15 cellular contexts compared by ENCODE assay signal in genomic region chr17:42878924-42879595, GRCh38. TPM values are rescaled to one million over a fixed set of nuclear protein-coding genes. Genes with fewer than 3 reads are reported as not detected.
A peak's percentile ranks its signal among the peaks of the same experiment; 100 is the strongest.
DNase-seq lines count a peak whose midpoint lies in the region; ATAC-seq, FAIRE-seq and TF ChIP-seq lines count a peak whose summit lies in the region.
"Had no signal": no experiment of that assay in that cellular context is flagged by ENCODE, and none has a peak within 500 bp of the region (broad histone marks: within the 10 kb centered on the region; RNA-seq: fewer than 3 reads in every experiment).

No MANE protein-coding gene starts in this region.

- no peak overlapping the region for H4K91ac ChIP-seq in H1 (replicated peaks; ENCODE audit: insufficient read length, low read length)

- peaks cover 7% of the 10 kb centered on the region; the same call in 1 of the 2 replicates for H3K27me3 ChIP-seq in GM23338 (ENCODE audit: insufficient read depth)
- peaks cover 0 to 5% (median 0%) of the 10 kb centered on the region in 4 experiments; a peak in 4 of 7 replicates for H3K27me3 ChIP-seq in H1 (replicated peaks in 1 of 4; ENCODE audit: control insufficient read depth in 3 of 4, extremely low read depth in 1 of 4, insufficient read depth in 3 of 4, low read length in 3 of 4)
- H3K27me3 ChIP-seq in smooth muscle cell (ENCODE audit: low read depth): peaks cover 26% of the 10 kb centered on the region
- H3K27me3 ChIP-seq: BLaER1 had no signal

- H3K36me3 Mint-ChIP-seq in GM23338 (ENCODE audit: low read depth): no peaks in the 10 kb centered on the region
- H3K36me3 Mint-ChIP-seq: CD8-positive, alpha-beta memory T cell had no signal

- H3K27ac ChIP-seq in GM23338 (ENCODE audit: low read depth) (no peak overlapping the region), H1 (ENCODE audit: low read depth, low read length) (no peak overlapping the region), smooth muscle cell (ENCODE audit: low read depth) (peak overlapping the region; percentile 58)
- H3K27ac ChIP-seq: BLaER1, GM23248, HL-60 had no signal

- peaks cover 16% of the 10 kb centered on the region for H3K27me3 Mint-ChIP-seq in GM23338 (ENCODE audit: insufficient read depth, low read depth, poor library complexity)

- no peak for ATAC-seq in GM23338

- no peak for FAIRE-seq in H1 (lab: Jason Lieb, UNC)
- FAIRE-seq: A204.1 had no signal

- H3K4me3 ChIP-seq in GM23338: no peak overlapping the region
- H3K4me3 ChIP-seq in H1 (ENCODE audit: extremely low read depth in 1 of 4, insufficient read depth in 2 of 4, low read depth in 3 of 4, low read length in 4 of 4): no peak overlapping the region
- H3K4me3 ChIP-seq in smooth muscle cell: no peak overlapping the region
- H3K4me3 ChIP-seq: BLaER1, GM23248 had no signal

- TF ChIP-seq POLR2A in H1 (IDR thresholded peaks at IDR 0.05; ENCODE audit: control extremely low read depth in 1 of 2, low read depth in 2 of 2, low read length in 2 of 2): no peak

- POLR2A ChIA-PET in H1 (lab: Charles Lee; ENCODE audit: partially characterized antibody): interaction anchor here (0.5 to 1.7 kb wide), 10 partner anchors 9 to 728 kb away, joined by 3 to 6 read pairs (median 4); partner anchors contain the start of genes BRCA1 and RPL27

- no peak overlapping the region for H3K4me3 Mint-ChIP-seq in GM23338
- H3K4me3 Mint-ChIP-seq: CD8-positive, alpha-beta memory T cell had no signal

- TF ChIP-seq CTCF in GM23338 (conservative IDR thresholded peaks at IDR 0.05; ENCODE audit: low read depth in 2 of 2) (no peak), H1 (IDR thresholded peaks at IDR 0.05; ENCODE audit: control extremely low read depth in 1 of 3, insufficient read depth in 1 of 3, low read depth in 1 of 3, low read length in 3 of 3) (no peak), smooth muscle cell (IDR thresholded peaks at IDR 0.05; ENCODE audit: borderline replicate concordance, insufficient read depth, poor library complexity, severe bottlenecking) (no peak)

- no peak overlapping the region for H3K23ac ChIP-seq in H1 (ENCODE audit: insufficient read length)

- H2BK120ac ChIP-seq in H1 (replicated peaks; ENCODE audit: low read depth, low read length): no peak overlapping the region

- no peaks in the 10 kb centered on the region for H3K9me2 ChIP-seq in GM23338 (ENCODE audit: insufficient read depth)

- H2BK12ac ChIP-seq in H1 (ENCODE audit: low read depth, low read length): 0 out of 2 replicates have a peak overlapping the region, but pooled peaks have one; percentile 75

- H3K4me2 ChIP-seq in GM23338 (peak overlapping the region; percentile 62; the same call in 1 of the 2 replicates), H1 (ENCODE audit: insufficient read depth in 1 of 2, low read depth in 2 of 2, low read length in 2 of 2) (0 out of 4 replicates have a peak overlapping the region, but pooled peaks of 1 of the 2 experiments have one; percentile 38), smooth muscle cell (peak overlapping the region; percentile 41)
- H3K4me2 ChIP-seq: BLaER1 had no signal

- H3K9ac ChIP-seq in H1 (replicated peaks in 1 of 4; ENCODE audit: extremely low read depth in 1 of 4, low read depth in 3 of 4, low read length in 3 of 4) (no peak overlapping the region), smooth muscle cell (ENCODE audit: low read depth) (peak overlapping the region; percentile 49)
- H3K9ac ChIP-seq: BLaER1, GM23248 had no signal

- H3K9me3 ChIP-seq in H1 (ENCODE audit: insufficient read depth in 2 of 2, low read depth in 1 of 2, low read length in 1 of 2) (no peaks in the 10 kb centered on the region), smooth muscle cell (replicated peaks; ENCODE audit: low read depth) (no peaks in the 10 kb centered on the region)
- H3K9me3 ChIP-seq: BLaER1 had no signal

- WGBS in H1 (ENCODE audit: extremely low coverage in 1 of 2, insufficient coverage in 1 of 2, insufficient read length in 1 of 2, insufficient replicate concordance in 2 of 2, low coverage in 1 of 2, low lambda C conversion rate in 2 of 2, missing lambda C conversion rate in 1 of 2), 2 experiments: 91% methylated on average over 7 of the region's 8 CpGs; no CpG with 5 or more reads in 1 of the 2 experiments
- 93% methylated on average over 8 of the region's 8 CpGs for WGBS in smooth muscle cell (ENCODE audit: low lambda C conversion rate)

- H3K79me2 ChIP-seq in GM23338 (replicated peaks; ENCODE audit: insufficient read depth): no peaks in the 10 kb centered on the region
- no peaks in the 10 kb centered on the region for H3K79me2 ChIP-seq in H1 (ENCODE audit: control insufficient read depth in 1 of 2, insufficient read depth in 2 of 2, low read length in 2 of 2)
- H3K79me2 ChIP-seq in smooth muscle cell (ENCODE audit: low read depth): no peaks in the 10 kb centered on the region

- H3K36me3 ChIP-seq in GM23338 (ENCODE audit: insufficient read depth): no peaks in the 10 kb centered on the region
- H3K36me3 ChIP-seq in H1 (ENCODE audit: control insufficient read depth in 2 of 4, insufficient read depth in 4 of 4, low read length in 3 of 4): no peaks in the 10 kb centered on the region
- no peaks in the 10 kb centered on the region for H3K36me3 ChIP-seq in smooth muscle cell (ENCODE audit: low read depth)
- H3K36me3 ChIP-seq: BLaER1 had no signal

- H4K5ac ChIP-seq in H1 (ENCODE audit: insufficient read length, low read depth, low read length): no peak overlapping the region

- peaks cover 15% of the 10 kb centered on the region for H3K4me1 Mint-ChIP-seq in GM23338
- H3K4me1 Mint-ChIP-seq: CD8-positive, alpha-beta memory T cell had no signal

- no peak overlapping the region for H2BK20ac ChIP-seq in H1 (ENCODE audit: low read length)

- H3K56ac ChIP-seq in H1 (replicated peaks; ENCODE audit: insufficient read length, low read depth, low read length): no peak overlapping the region

- TF ChIP-seq EP300 in H1 (IDR thresholded peaks at IDR 0.05; ENCODE audit: borderline replicate concordance in 1 of 2, low read depth in 2 of 2, low read length in 2 of 2): no peak

- H3K14ac ChIP-seq in H1 (ENCODE audit: insufficient read length): no peak overlapping the region

- no peaks in the 10 kb centered on the region for H3F3A ChIP-seq in GM23338 (replicated peaks; ENCODE audit: low read depth)
- no peaks in the 10 kb centered on the region for H3F3A ChIP-seq in smooth muscle cell (ENCODE audit: low read depth)

- TF ChIP-seq RAD21 in H1 (IDR thresholded peaks at IDR 0.05 in 1 of 2, conservative IDR thresholded peaks at IDR 0.05 in 1 of 2; ENCODE audit: low read depth in 2 of 2, low read length in 2 of 2): no peak

- H4K8ac ChIP-seq in H1 (ENCODE audit: extremely low read depth, insufficient read depth, low read length): no peak overlapping the region

- H3K4ac ChIP-seq in H1 (replicated peaks; ENCODE audit: insufficient read length, low read depth, low read length): no peak overlapping the region

- H3K79me1 ChIP-seq in H1 (ENCODE audit: low read depth, low read length): no peaks in the 10 kb centered on the region

- H4K20me1 ChIP-seq in GM23338 (replicated peaks; ENCODE audit: insufficient read depth) (no peaks in the 10 kb centered on the region), H1 (replicated peaks in 1 of 2; ENCODE audit: control insufficient read depth in 1 of 2, insufficient read depth in 2 of 2, low read length in 2 of 2) (no peaks in the 10 kb centered on the region), smooth muscle cell (ENCODE audit: low read depth) (no peaks in the 10 kb centered on the region)
- H4K20me1 ChIP-seq: BLaER1 had no signal

- H3K27ac Mint-ChIP-seq in GM23338: no peak overlapping the region
- H3K27ac Mint-ChIP-seq: CD8-positive, alpha-beta memory T cell; H9 had no signal

- H3K9me3 Mint-ChIP-seq in GM23338: no peaks in the 10 kb centered on the region; the same call in 2 of the 3 replicates
- H3K9me3 Mint-ChIP-seq: CD8-positive, alpha-beta memory T cell had no signal

- H2AFZ ChIP-seq in GM23338: no peak overlapping the region
- H2AFZ ChIP-seq in H1 (ENCODE audit: low read length): no peak overlapping the region
- no peak overlapping the region for H2AFZ ChIP-seq in smooth muscle cell (ENCODE audit: low read depth)
- H2AFZ ChIP-seq: GM23248 had no signal

- no peaks in the 10 kb centered on the region; the same call in 1 of the 2 replicates for H3K23me2 ChIP-seq in H1 (ENCODE audit: low read depth, low read length)

- CTCF ChIA-PET in H1 (lab: Charles Lee; ENCODE audit: partially characterized antibody): interaction anchor here (0.6 to 2.5 kb wide), 10 partner anchors 9 to 1004 kb away, joined by 3 to 11 read pairs (median 4); partner anchors contain the start of gene AOC2

- no peak overlapping the region for H3K18ac ChIP-seq in H1 (ENCODE audit: extremely low read depth, low read length)

- H3K4me1 ChIP-seq in GM23338 (ENCODE audit: insufficient read depth) (peaks cover 5% of the 10 kb centered on the region; the same call in 1 of the 2 replicates), H1 (replicated peaks in 1 of 4; ENCODE audit: control insufficient read depth in 3 of 4, insufficient read depth in 4 of 4, low read length in 3 of 4) (peaks cover 0 to 8% (median 5%) of the 10 kb centered on the region in 4 experiments; a peak in 4 of 7 replicates), smooth muscle cell (ENCODE audit: low read depth) (no peaks in the 10 kb centered on the region)
- H3K4me1 ChIP-seq: BLaER1 had no signal

- H2BK5ac ChIP-seq in H1 (ENCODE audit: low read depth, low read length): no peak overlapping the region

- H2BK15ac ChIP-seq in H1 (ENCODE audit: low read length): no peak overlapping the region

- H2AK5ac ChIP-seq in H1 (ENCODE audit: low read depth, low read length): 0 out of 2 replicates have a peak overlapping the region, but pooled peaks have one; percentile 24

- no peak for DNase-seq in GM23338 (ENCODE audit: low spot score)
- DNase-seq in H1 (ENCODE audit: low read depth in 1 of 2, low spot score in 2 of 2): no peak
- DNase-seq in smooth muscle cell (lab: John Stamatoyannopoulos, UW; ENCODE audit: unreplicated experiment): no peak
- no peak for DNase-seq in COLO829 (ENCODE audit: low spot score)
- DNase-seq in cerebellar cortex (ENCODE audit: low spot score): no peak
- DNase-seq: CD8-positive, alpha-beta memory T cell; GF-D8; H9; Kasumi-1; KBM-7 had no signal

RNA-seq across cellular contexts. Expression of gene G6PC1, which starts 21.5 kb away (rescaled TPM):
- total RNA-seq in GM23338 (2014; rRNA removed; shearing (Covaris generic)): not detected in 2 replicates
- not detected in 2 replicates for polyA plus RNA-seq in GM23338 (2016; fragmentation: Nextera tagmentation; extraction: Ambion mirVana)
- not detected in 2 replicates for total RNA-seq in H1 (2021; fragmentation: NEBNext Ultra II Directional; extraction: Animal tissue kit (Norgen Biotek cat#: 25700))
- polyA plus RNA-seq in H1 (2011; rRNA removed): 0.02 TPM in 1 of 2 replicates, not detected in the other
- not detected for polyA plus RNA-seq in H1 (2011; cell fraction: cytosol; rRNA removed)
- not detected for polyA plus RNA-seq in H1 (2011; cell fraction: nucleus; rRNA removed)
- not detected in 4 replicates for polyA plus RNA-seq in H1 (2012, experiment 1 of 2)
- polyA plus RNA-seq in H1 (2012, experiment 2 of 2): not detected
- polyA plus RNA-seq in H1 (2013, experiment 1 of 2): not detected
- polyA plus RNA-seq in H1 (2013, experiment 2 of 2): not detected
- polyA minus RNA-seq in H1 (2011; rRNA and poly(A)+ RNA removed): not detected in 2 replicates
- polyA minus RNA-seq in H1 (2011; cell fraction: cytosol; rRNA and poly(A)+ RNA removed): not detected
- polyA minus RNA-seq in H1 (2011; cell fraction: nucleus; rRNA and poly(A)+ RNA removed): not detected
- total RNA-seq in smooth muscle cell: not detected in 2 replicates
- not detected in 2 replicates for polyA plus RNA-seq in smooth muscle cell
- total RNA-seq: CD8-positive, alpha-beta memory T cell; GM23248; H9 had no signal
- polyA plus RNA-seq: AG04450; CD8-positive, alpha-beta memory T cell; GM23248 had no signal

RNA-seq across cellular contexts. Expression of gene AOC3, which starts 28.1 kb away (rescaled TPM):
- total RNA-seq in GM23338 (2014; rRNA removed; shearing (Covaris generic)): 1.4 and 1.6 TPM in 2 replicates
- polyA plus RNA-seq in GM23338 (2016; fragmentation: Nextera tagmentation; extraction: Ambion mirVana) (1.7 and 2.6 TPM in 2 replicates), H1 (2011; rRNA removed) (2.5 and 4.1 TPM in 2 replicates), smooth muscle cell (0.65 and 1.5 TPM in 2 replicates)
- 2.1 and 2.7 TPM in 2 replicates for total RNA-seq in H1 (2021; fragmentation: NEBNext Ultra II Directional; extraction: Animal tissue kit (Norgen Biotek cat#: 25700))
- polyA plus RNA-seq in H1 (2011; cell fraction: cytosol; rRNA removed): 3.1 TPM
- 16.8 TPM for polyA plus RNA-seq in H1 (2011; cell fraction: nucleus; rRNA removed)
- polyA plus RNA-seq in H1 (2012, experiment 1 of 2): 2.6 to 3.5 TPM (median 3.1 TPM) in 4 replicates
- 1.2 TPM for polyA plus RNA-seq in H1 (2012, experiment 2 of 2)
- polyA plus RNA-seq in H1 (2013, experiment 1 of 2): 1.7 TPM
- polyA plus RNA-seq in H1 (2013, experiment 2 of 2): 1.5 TPM
- polyA minus RNA-seq in H1 (2011; rRNA and poly(A)+ RNA removed): 0.93 and 1.8 TPM in 2 replicates
- 1.1 TPM for polyA minus RNA-seq in H1 (2011; cell fraction: cytosol; rRNA and poly(A)+ RNA removed)
- polyA minus RNA-seq in H1 (2011; cell fraction: nucleus; rRNA and poly(A)+ RNA removed): 2.8 TPM
- total RNA-seq in smooth muscle cell: 0.63 and 0.90 TPM in 2 replicates
- total RNA-seq: GM23248 had no signal
- polyA plus RNA-seq: CD8-positive, alpha-beta memory T cell had no signal

RNA-seq across cellular contexts. Expression of gene AOC2, which starts 34.7 kb away (rescaled TPM):
- 5.7 and 5.8 TPM in 2 replicates for total RNA-seq in GM23338 (2014; rRNA removed; shearing (Covaris generic))
- polyA plus RNA-seq in GM23338 (2016; fragmentation: Nextera tagmentation; extraction: Ambion mirVana) (2.0 and 2.1 TPM in 2 replicates), H1 (2011; rRNA removed) (4.7 and 7.2 TPM in 2 replicates), smooth muscle cell (0.91 and 2.1 TPM in 2 replicates)
- total RNA-seq in H1 (2021; fragmentation: NEBNext Ultra II Directional; extraction: Animal tissue kit (Norgen Biotek cat#: 25700)): 4.0 and 4.2 TPM in 2 replicates
- polyA plus RNA-seq in H1 (2011; cell fraction: cytosol; rRNA removed): 4.8 TPM
- 20.4 TPM for polyA plus RNA-seq in H1 (2011; cell fraction: nucleus; rRNA removed)
- polyA plus RNA-seq in H1 (2012, experiment 1 of 2): 3.4 to 5.1 TPM (median 4.0 TPM) in 4 replicates
- polyA plus RNA-seq in H1 (2012, experiment 2 of 2): 0.80 TPM
- polyA plus RNA-seq in H1 (2013, experiment 1 of 2): 2.3 TPM
- polyA plus RNA-seq in H1 (2013, experiment 2 of 2): 2.1 TPM
- 3.3 and 4.0 TPM in 2 replicates for polyA minus RNA-seq in H1 (2011; rRNA and poly(A)+ RNA removed)
- polyA minus RNA-seq in H1 (2011; cell fraction: cytosol; rRNA and poly(A)+ RNA removed): 2.3 TPM
- 9.3 TPM for polyA minus RNA-seq in H1 (2011; cell fraction: nucleus; rRNA and poly(A)+ RNA removed)
- 1.6 and 2.3 TPM in 2 replicates for total RNA-seq in smooth muscle cell

RNA-seq across cellular contexts. Expression of gene PSME3, which starts 45.9 kb away (rescaled TPM):
- total RNA-seq in GM23338 (2014; rRNA removed; shearing (Covaris generic)): 178 and 201 TPM in 2 replicates
- polyA plus RNA-seq in GM23338 (2016; fragmentation: Nextera tagmentation; extraction: Ambion mirVana) (85.2 and 93.5 TPM in 2 replicates), H1 (2011; rRNA removed) (109 and 149 TPM in 2 replicates), smooth muscle cell (85.3 and 87.0 TPM in 2 replicates)
- 223 and 224 TPM in 2 replicates for total RNA-seq in H1 (2021; fragmentation: NEBNext Ultra II Directional; extraction: Animal tissue kit (Norgen Biotek cat#: 25700))
- polyA plus RNA-seq in H1 (2011; cell fraction: cytosol; rRNA removed): 125 TPM
- 62.2 TPM for polyA plus RNA-seq in H1 (2011; cell fraction: nucleus; rRNA removed)
- polyA plus RNA-seq in H1 (2012, experiment 1 of 2): 140 to 181 TPM (median 154 TPM) in 4 replicates
- polyA plus RNA-seq in H1 (2012, experiment 2 of 2): 250 TPM
- 164 TPM for polyA plus RNA-seq in H1 (2013, experiment 1 of 2)
- 171 TPM for polyA plus RNA-seq in H1 (2013, experiment 2 of 2)
- polyA minus RNA-seq in H1 (2011; rRNA and poly(A)+ RNA removed): 104 and 116 TPM in 2 replicates
- polyA minus RNA-seq in H1 (2011; cell fraction: cytosol; rRNA and poly(A)+ RNA removed): 68.5 TPM
- polyA minus RNA-seq in H1 (2011; cell fraction: nucleus; rRNA and poly(A)+ RNA removed): 63.3 TPM
- total RNA-seq in smooth muscle cell: 56.5 and 67.1 TPM in 2 replicates

RNA-seq across cellular contexts. Expression of gene BECN1, which starts 55.0 kb away (rescaled TPM):
- total RNA-seq in GM23338 (2014; rRNA removed; shearing (Covaris generic)): 54.8 and 57.2 TPM in 2 replicates
- polyA plus RNA-seq in GM23338 (2016; fragmentation: Nextera tagmentation; extraction: Ambion mirVana) (35.5 and 41.8 TPM in 2 replicates), H1 (2011; rRNA removed) (31.5 and 38.8 TPM in 2 replicates), smooth muscle cell (54.8 and 61.9 TPM in 2 replicates)
- total RNA-seq in H1 (2021; fragmentation: NEBNext Ultra II Directional; extraction: Animal tissue kit (Norgen Biotek cat#: 25700)): 55.4 and 64.2 TPM in 2 replicates
- polyA plus RNA-seq in H1 (2011; cell fraction: cytosol; rRNA removed): 49.7 TPM
- polyA plus RNA-seq in H1 (2011; cell fraction: nucleus; rRNA removed): 65.4 TPM
- 53.1 to 62.3 TPM (median 59.2 TPM) in 4 replicates for polyA plus RNA-seq in H1 (2012, experiment 1 of 2)
- 9.9 TPM for polyA plus RNA-seq in H1 (2012, experiment 2 of 2)
- polyA plus RNA-seq in H1 (2013, experiment 1 of 2): 35.0 TPM
- polyA plus RNA-seq in H1 (2013, experiment 2 of 2): 36.9 TPM
- 44.3 and 45.5 TPM in 2 replicates for polyA minus RNA-seq in H1 (2011; rRNA and poly(A)+ RNA removed)
- 26.2 TPM for polyA minus RNA-seq in H1 (2011; cell fraction: cytosol; rRNA and poly(A)+ RNA removed)
- polyA minus RNA-seq in H1 (2011; cell fraction: nucleus; rRNA and poly(A)+ RNA removed): 57.7 TPM
- total RNA-seq in smooth muscle cell: 57.5 and 66.5 TPM in 2 replicates
